In genomic region chr17:71287246-71287828, GRCh38 we compare ENCODE assay signal across 20 cellular contexts.
A peak's percentile ranks its signal among the peaks of the same experiment; 100 is the strongest.
DNase-seq lines count a peak whose midpoint lies in the region; ATAC-seq, FAIRE-seq and TF ChIP-seq lines count a peak whose summit lies in the region.
"Had no signal": no experiment of that assay in that cellular context is flagged by ENCODE, and none has a peak within 500 bp of the region (broad histone marks: within the 10 kb centered on the region; RNA-seq: fewer than 3 reads in every experiment).

No MANE protein-coding gene starts in this region.

- H3K9me3 Mint-ChIP-seq in stimulated activated naive CD8-positive, alpha-beta T cell treated with anti-CD3 and anti-CD28 coated beads, Interleukin-15, amount 100 ng/mL, for 72 hours: peaks cover 0 to 11% of the 10 kb centered on the region in 2 donors
- H3K9me3 Mint-ChIP-seq: type B pancreatic cell had no signal

- peaks cover 10% of the 10 kb centered on the region for H3K4me1 ChIP-seq in iPS-20b (ENCODE audit: insufficient read depth, low read length)
- H3K4me1 ChIP-seq in transverse colon: peaks cover 0 to 5% (median 2%) of the 10 kb centered on the region in 4 donors
- H3K4me1 ChIP-seq: heart left ventricle, left lung had no signal

- TF ChIP-seq EP300 in transverse colon (IDR thresholded peaks at IDR 0.05; ENCODE audit: low read depth): no peak

- TF ChIP-seq CTCF in astrocyte of the cerebellum (IDR thresholded peaks at IDR 0.05; ENCODE audit: low read depth, low read length, missing control alignments) (no peak), transverse colon (IDR thresholded peaks at IDR 0.05) (no peak)

- WGBS in transverse colon (ENCODE audit: low coverage in 1 of 2), 2 donors: 9 to 17% methylated on average over 12 of the region's 12 CpGs

- H3K4me3 ChIP-seq in astrocyte of the cerebellum (ENCODE audit: low read depth, low read length) (peak overlapping the region; percentile 17), iPS-20b (ENCODE audit: low read length) (peak overlapping the region; percentile 37; the same call in 1 of the 2 replicates), transverse colon (no peak overlapping the region)
- H3K4me3 ChIP-seq: heart left ventricle, left lung had no signal

- no peaks in the 10 kb centered on the region for H3K4me1 Mint-ChIP-seq in stimulated activated naive CD8-positive, alpha-beta T cell treated with anti-CD3 and anti-CD28 coated beads, Interleukin-15, amount 100 ng/mL, for 72 hours
- H3K4me1 Mint-ChIP-seq: naive thymus-derived CD4-positive, alpha-beta T cell had no signal

- no peak for FAIRE-seq in frontal cortex (lab: Jason Lieb, UNC)
- FAIRE-seq: endometrium, GM18507 had no signal

- H3K9ac ChIP-seq in iPS-20b (ENCODE audit: low read depth, low read length): no peak overlapping the region

- H3K27ac Mint-ChIP-seq in stimulated activated naive CD8-positive, alpha-beta T cell treated with anti-CD3 and anti-CD28 coated beads, Interleukin-15, amount 100 ng/mL, for 72 hours: no peak overlapping the region
- H3K27ac Mint-ChIP-seq: T-helper 1 cell treated with Interleukin-12 subunit alpha and Interleukin-12 subunit beta and Interleukin-4 antibody, amounts not matched to agents 30 μg/mL and 1 μg/mL, for 36 hours; type B pancreatic cell had no signal

- H3K4me3 Mint-ChIP-seq in stimulated activated naive CD8-positive, alpha-beta T cell treated with anti-CD3 and anti-CD28 coated beads, Interleukin-15, amount 100 ng/mL, for 72 hours: no peak overlapping the region
- H3K4me3 Mint-ChIP-seq: naive thymus-derived CD4-positive, alpha-beta T cell; T-helper 1 cell treated with Interleukin-12 subunit alpha and Interleukin-12 subunit beta and Interleukin-4 antibody, amounts not matched to agents 30 μg/mL and 1 μg/mL, for 36 hours; type B pancreatic cell had no signal

- intact Hi-C loops in transverse colon (cut with DNase I; ENCODE audit: low total_unique reads): no loop called here

- H3K27ac ChIP-seq in iPS-20b (ENCODE audit: low read length) (no peak overlapping the region), transverse colon (no peak overlapping the region)
- H3K27ac ChIP-seq: heart left ventricle, left lung had no signal

- H3K36me3 ChIP-seq in iPS-20b (ENCODE audit: insufficient read depth, low read depth, low read length) (no peaks in the 10 kb centered on the region), transverse colon (no peaks in the 10 kb centered on the region)
- H3K36me3 ChIP-seq: heart left ventricle, left lung had no signal

- TF ChIP-seq POLR2A in transverse colon (IDR thresholded peaks at IDR 0.05): no peak

- H3K27me3 Mint-ChIP-seq in stimulated activated naive CD8-positive, alpha-beta T cell treated with anti-CD3 and anti-CD28 coated beads, Interleukin-15, amount 100 ng/mL, for 72 hours: no peaks in the 10 kb centered on the region

- H3K9me3 ChIP-seq in iPS-20b (ENCODE audit: insufficient read depth, low read depth, low read length) (no peaks in the 10 kb centered on the region), transverse colon (no peaks in the 10 kb centered on the region)
- H3K9me3 ChIP-seq: heart left ventricle had no signal

- DNase-seq in NCI-H2029 treated with DMSO at 0.1 percent for 48 hours (lab: John Stamatoyannopoulos, UW): peak; percentile 38
- no peak for DNase-seq in NCI-H2029 (lab: John Stamatoyannopoulos, UW)
- peak; percentile 9 for DNase-seq in astrocyte of the cerebellum (ENCODE audit: low read depth)
- peak; percentile 10 for DNase-seq in transverse colon
- DNase-seq in stimulated activated naive CD8-positive, alpha-beta T cell treated with anti-CD3 and anti-CD28 coated beads, Interleukin-15, amount 100 ng/mL, for 72 hours: no peak
- no peak for DNase-seq in frontal cortex (ENCODE audit: low spot score in 2 of 2)
- DNase-seq: activated naive CD4-positive, alpha-beta T cell; caudate nucleus; heart left ventricle; left lung; naive thymus-derived CD4-positive, alpha-beta T cell; NCI-H524 treated with DMSO at 0.1 percent for 48 hours; stimulated activated CD8-positive, alpha-beta memory T cell treated with anti-CD3 and anti-CD28 coated beads, Interleukin-4, amount 100 ng/mL, for 48 hours had no signal

- no peak for ATAC-seq in HG03108 (IDR thresholded peaks at IDR 0.05; ENCODE audit: unreplicated experiment)
- no peak for ATAC-seq in stimulated activated naive CD8-positive, alpha-beta T cell treated with anti-CD3 and anti-CD28 coated beads, Interleukin-15, amount 100 ng/mL, for 72 hours
- ATAC-seq: activated CD4-positive, CD25-positive, alpha-beta regulatory T cell treated with anti-CD3 and anti-CD28 coated beads, Interleukin-2, amount 50 U/mL, for 24 hours; heart left ventricle; left lung; naive thymus-derived CD4-positive, alpha-beta T cell had no signal

- peaks cover 39% of the 10 kb centered on the region for H3K27me3 ChIP-seq in iPS-20b (ENCODE audit: insufficient read depth, low read length)
- H3K27me3 ChIP-seq in transverse colon: no peaks in the 10 kb centered on the region
- H3K27me3 ChIP-seq: heart left ventricle, left lung had no signal

- in situ Hi-C loops in astrocyte of the cerebellum (cut with HindIII; ENCODE audit: low sequenced_read_pairs) (no loop called here), transverse colon (cut with MboI; ENCODE audit: low pct_ligation_motif_present in 1 of 4, low pct_unique_long_range_greater_than_20kb in 1 of 4, low sequenced_read_pairs in 3 of 4) (no loop called here)

Comparison
In these comparisons a context has a peak if more than half of its experiments do, and no peak if none do; other contexts are left out.
1. DNase-seq: peak in NCI-H2029 treated with DMSO at 0.1 percent for 48 hours (single experiment), astrocyte of the cerebellum (single experiment) and transverse colon (single experiment); none in NCI-H2029 (single experiment), stimulated activated naive CD8-positive, alpha-beta T cell treated with anti-CD3 and anti-CD28 coated beads, Interleukin-15, amount 100 ng/mL, for 72 hours (0 of 2) and frontal cortex (0 of 2).
2. H3K4me3 ChIP-seq: peak in astrocyte of the cerebellum (single experiment) and iPS-20b (single experiment); none in transverse colon (0 of 4).